In the genomic region with DNA sequence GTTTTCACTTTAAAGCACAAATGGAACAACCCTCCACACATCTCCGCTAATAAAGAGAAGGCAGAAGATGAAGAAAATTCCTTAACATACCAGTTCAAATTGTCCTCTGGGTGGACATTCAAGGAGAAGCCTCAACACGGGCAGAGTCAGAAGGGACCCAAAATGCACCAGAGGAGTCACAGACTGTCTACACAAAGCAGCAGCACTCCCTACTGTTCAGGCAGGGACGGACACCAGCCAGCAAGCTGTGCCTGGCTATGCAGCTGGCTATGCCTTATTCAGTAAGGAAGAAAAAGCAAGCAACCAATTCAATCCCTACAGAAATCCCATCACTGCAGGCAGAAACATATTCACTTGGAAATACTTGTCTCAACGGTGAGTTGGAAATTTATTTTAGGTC, we compare ENCODE assay signal across 1 cellular context.
TF ChIP-seq lines count a peak whose summit lies in the region.

No MANE protein-coding gene starts in this region.

TF ChIP-seq in K562, 482 proteins besides CTCF, POLR2A, EP300 and RAD21:
- TF ChIP-seq ZNF316 (IDR thresholded peaks at IDR 0.05) (no peak), ELF2 (CRISPR knock-in tag; IDR thresholded peaks at IDR 0.05) (no peak), MAFG (tag; conservative IDR thresholded peaks at IDR 0.05) (no peak), DPF2 (IDR thresholded peaks at IDR 0.05) (no peak), ZNF431 (CRISPR knock-in tag; IDR thresholded peaks at IDR 0.05) (no peak), ZFP30 (CRISPR knock-in tag; IDR thresholded peaks at IDR 0.05; ENCODE audit: borderline replicate concordance) (no peak), ZNF77 (CRISPR knock-in tag; IDR thresholded peaks at IDR 0.05) (no peak)
